ENCODE assay signal across 10 cellular contexts in the genomic region with DNA sequence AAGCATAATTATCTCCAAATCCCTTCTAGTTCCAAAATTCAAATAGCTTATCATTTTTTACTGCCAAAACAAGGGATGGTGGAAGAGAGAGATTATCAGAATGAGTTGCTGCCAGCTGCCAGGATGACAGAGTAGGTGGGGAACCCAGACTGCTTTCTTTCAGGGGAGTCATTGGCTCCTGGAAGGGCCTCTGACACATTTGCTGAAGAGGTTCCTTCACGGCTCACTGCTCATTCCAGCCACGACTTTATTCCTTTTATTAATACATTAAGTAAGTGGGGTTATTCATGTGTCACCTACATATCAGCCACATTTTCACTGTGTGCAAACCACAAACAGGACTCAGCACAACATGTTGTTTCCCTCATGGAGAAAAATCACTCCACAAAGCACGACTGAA. TPM values are rescaled to one million over a fixed set of nuclear protein-coding genes. Genes with fewer than 3 reads are reported as not detected.
DNase-seq lines count a peak whose midpoint lies in the region; ATAC-seq lines count a peak whose summit lies in the region.
"Had no signal": no experiment of that assay in that cellular context is flagged by ENCODE, and none has a peak within 500 bp of the region (broad histone marks: within the 10 kb centered on the region; RNA-seq: fewer than 3 reads in every experiment).

No MANE protein-coding gene starts in this region.

- no peak overlapping the region for H2AK5ac ChIP-seq in neuronal stem cell (ENCODE audit: low read depth, low read length)

- H3K14ac ChIP-seq in neuronal stem cell (ENCODE audit: low read length): no peak overlapping the region

- H3K18ac ChIP-seq in neuronal stem cell (ENCODE audit: low read length): no peak overlapping the region

- H3K27ac ChIP-seq in neuronal stem cell (replicated peaks; ENCODE audit: low read length): no peak overlapping the region
- H3K27ac ChIP-seq: right lobe of liver had no signal

- no peak overlapping the region for H2BK15ac ChIP-seq in neuronal stem cell (ENCODE audit: low read length)

- ATAC-seq in GM21723 (IDR thresholded peaks at IDR 0.05; ENCODE audit: unreplicated experiment) (peak; percentile 51), HG02938 (IDR thresholded peaks at IDR 0.05; ENCODE audit: unreplicated experiment) (no peak)
- ATAC-seq: right lobe of liver had no signal

- no peaks in the 10 kb centered on the region for H3K9me3 ChIP-seq in neuronal stem cell (replicated peaks in 1 of 2; ENCODE audit: control insufficient read depth in 2 of 2, insufficient read depth in 1 of 2, low read depth in 1 of 2, low read length in 2 of 2)
- H3K9me3 ChIP-seq: right lobe of liver had no signal

- H3K9ac ChIP-seq in neuronal stem cell (ENCODE audit: low read depth, low read length, poor library complexity): no peak overlapping the region

- no peak overlapping the region for H2BK120ac ChIP-seq in neuronal stem cell (ENCODE audit: low read depth, low read length)

- no peak overlapping the region for H2BK5ac ChIP-seq in neuronal stem cell (ENCODE audit: low read length)

- H3K36me3 ChIP-seq in neuronal stem cell (replicated peaks in 1 of 2; ENCODE audit: control insufficient read depth in 2 of 2, insufficient read depth in 2 of 2, low read length in 2 of 2): no peaks in the 10 kb centered on the region
- H3K36me3 ChIP-seq: right lobe of liver had no signal

- H3K27me3 ChIP-seq in neuronal stem cell (ENCODE audit: control insufficient read depth in 3 of 3, insufficient read depth in 3 of 3, low read depth in 1 of 3, low read length in 3 of 3): peaks cover 0 to 29% (median 0%) of the 10 kb centered on the region in 3 experiments
- H3K27me3 ChIP-seq: right lobe of liver had no signal

- no peak overlapping the region for H3K4me2 ChIP-seq in neuronal stem cell (ENCODE audit: insufficient read depth, low read length, poor library complexity, severe bottlenecking)

- no peak overlapping the region for H3K4ac ChIP-seq in neuronal stem cell (ENCODE audit: low read length)

- no peak overlapping the region for H4K8ac ChIP-seq in neuronal stem cell (ENCODE audit: low read depth, low read length)

- no CpG with 5 or more reads among the region's 3 CpGs for WGBS in neuronal stem cell (ENCODE audit: extremely low coverage in 2 of 2, insufficient read length in 2 of 2, insufficient replicate concordance in 1 of 2), 2 donors

- H3K4me3 ChIP-seq in neuronal stem cell (ENCODE audit: low read length in 2 of 2): no peak overlapping the region
- H3K4me3 ChIP-seq: right lobe of liver had no signal

- peak overlapping the region; percentile 22 for H2AFZ ChIP-seq in neuronal stem cell (ENCODE audit: low read length)

- H4K91ac ChIP-seq in neuronal stem cell (ENCODE audit: low read depth, low read length, poor library complexity): no peak overlapping the region

- no peaks in the 10 kb centered on the region for H3K79me1 ChIP-seq in neuronal stem cell (ENCODE audit: low read depth, low read length)

- peaks cover 0 to 7% of the 10 kb centered on the region in 2 donors for H3K4me1 ChIP-seq in neuronal stem cell (ENCODE audit: control insufficient read depth in 2 of 2, insufficient read depth in 1 of 2, low read depth in 1 of 2, low read length in 2 of 2)
- H3K4me1 ChIP-seq: right lobe of liver had no signal

- H2BK12ac ChIP-seq in neuronal stem cell (ENCODE audit: low read length): no peak overlapping the region

- H3K23ac ChIP-seq in neuronal stem cell (ENCODE audit: low read depth, low read length, poor library complexity): no peak overlapping the region

- peak; percentile 17 for DNase-seq in DMS79 treated with DMSO at 0.1 percent for 48 hours (lab: John Stamatoyannopoulos, UW)
- no peak for DNase-seq in DMS79 (lab: John Stamatoyannopoulos, UW)
- peak in 41 of 76 experiments; percentile 1 to 66 (median 19) for DNase-seq in HUDEP-2 (lab: John Stamatoyannopoulos, UW; ENCODE audit: unreplicated experiment in 76 of 76)
- no peak for DNase-seq in neuronal stem cell (ENCODE audit: low spot score)
- DNase-seq in NK-92 treated with Interleukin-12 subunit alpha and Interleukin-12 subunit beta, amount 100 ng/mL, for 24 hours (lab: John Stamatoyannopoulos, UW): no peak
- DNase-seq in middle frontal gyrus (ENCODE audit: extremely low spot score, low spot score): no peak
- DNase-seq: right lobe of liver, trophoblast cell had no signal

RNA-seq across cellular contexts. Expression of a gene that starts 12.7 kb away (rescaled TPM):
- 0.06 TPM for polyA plus RNA-seq in neuronal stem cell (2013, experiment 1 of 2)
- polyA plus RNA-seq in neuronal stem cell (2013, experiment 2 of 2): 0.11 TPM

RNA-seq across cellular contexts. Expression of a gene that starts 23.5 kb away (rescaled TPM):
- polyA plus RNA-seq in neuronal stem cell (2013, experiment 1 of 2): 60.2 TPM
- polyA plus RNA-seq in neuronal stem cell (2013, experiment 2 of 2): 59.1 TPM

RNA-seq across cellular contexts. Expression of a gene that starts 46.1 kb away (rescaled TPM):
- 102 TPM for polyA plus RNA-seq in neuronal stem cell (2013, experiment 1 of 2)
- polyA plus RNA-seq in neuronal stem cell (2013, experiment 2 of 2): 102 TPM

Comparison
In these comparisons a context has a peak if more than half of its experiments do, and no peak if none do; other contexts are left out.
1. DNase-seq: peak in DMS79 treated with DMSO at 0.1 percent for 48 hours (single experiment) and HUDEP-2 (41 of 76); none in DMS79 (single experiment), neuronal stem cell (single experiment), NK-92 treated with Interleukin-12 subunit alpha and Interleukin-12 subunit beta, amount 100 ng/mL, for 24 hours (single experiment) and middle frontal gyrus (single experiment).